Comparison of ENCODE assay signal across 11 cellular contexts in the genomic region with DNA sequence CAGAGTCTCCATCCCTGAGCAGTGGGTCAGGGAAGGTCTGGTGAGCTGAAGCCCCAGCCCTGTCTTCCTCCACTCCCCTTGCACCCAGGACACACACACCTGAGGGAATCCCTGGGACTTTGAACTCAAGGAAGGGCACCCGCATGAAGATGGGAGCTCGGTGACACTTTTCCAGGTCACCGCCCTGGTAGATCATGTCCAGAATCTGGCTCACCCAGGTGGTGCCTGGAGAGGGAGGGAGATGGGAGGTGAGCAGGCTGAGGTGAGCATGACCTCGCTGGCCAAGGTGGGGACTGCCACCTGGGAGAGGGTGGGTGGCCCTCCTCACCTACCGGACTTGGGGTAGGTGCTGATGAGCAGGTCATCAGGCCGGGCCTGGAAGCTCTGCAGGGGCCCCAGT. TPM values are rescaled to one million over a fixed set of nuclear protein-coding genes. Genes with fewer than 3 reads are reported as not detected.
"Had no signal": no experiment of that assay in that cellular context is flagged by ENCODE, and none has a peak within 500 bp of the region (broad histone marks: within the 10 kb centered on the region; RNA-seq: fewer than 3 reads in every experiment).

No MANE protein-coding gene starts in this region.

RNA-seq across cellular contexts. Expression of a gene that starts 1.4 kb away (rescaled TPM):
- total RNA-seq: dermis microvascular lymphatic vessel endothelial cell, neural crest cell, thoracic aorta had no signal

RNA-seq across cellular contexts. Expression of a gene that starts 42.4 kb away (rescaled TPM):
- total RNA-seq: left ventricle myocardium superior, neural crest cell, omental fat pad, right atrium auricular region, skeletal muscle tissue, thoracic aorta had no signal
- polyA plus RNA-seq: heart right ventricle, lung, pancreas had no signal

RNA-seq across cellular contexts. Expression of a gene that starts 56.7 kb away (rescaled TPM):
- total RNA-seq: natural killer cell, neural crest cell had no signal
